Comparison of ENCODE assay signal across 16 cellular contexts in genomic region chr14:50984061-50984710, GRCh38. TPM values are rescaled to one million over a fixed set of nuclear protein-coding genes. Genes with fewer than 3 reads are reported as not detected.
DNase-seq lines count a peak whose midpoint lies in the region; ATAC-seq and TF ChIP-seq lines count a peak whose summit lies in the region.
"Had no signal": no experiment of that assay in that cellular context is flagged by ENCODE, and none has a peak within 500 bp of the region (broad histone marks: within the 10 kb centered on the region; RNA-seq: fewer than 3 reads in every experiment).

No MANE protein-coding gene starts in this region.

- DNase-seq in GM23338 (ENCODE audit: low spot score) = no peak
- DNase-seq in adipocyte (ENCODE audit: low read depth) = no peak
- no peak for DNase-seq in Ammon's horn (ENCODE audit: low spot score)
- no peak for DNase-seq in PC-3
- DNase-seq: BE2C; CD4-positive, CD25-positive, alpha-beta regulatory T cell; CD8-positive, alpha-beta memory T cell; COR-L47; DMS 273 treated with DMSO at 0.1 percent for 48 hours; DMS53; DND-41; EL had no signal

- H3K9me3 ChIP-seq in adipocyte (ENCODE audit: control insufficient read depth, low read length) = no peaks in the 10 kb centered on the region
- no peaks in the 10 kb centered on the region for H3K9me3 ChIP-seq in iPS-20b (ENCODE audit: insufficient read depth, low read depth, low read length)
- H3K9me3 ChIP-seq in PC-3 (ENCODE audit: low read length) = no peaks in the 10 kb centered on the region
- H3K9me3 ChIP-seq: BE2C, HAP-1 had no signal

- no peak overlapping the region for H3K4me3 ChIP-seq in GM23338
- no peak overlapping the region for H3K4me3 ChIP-seq in adipocyte (ENCODE audit: low read length)
- H3K4me3 ChIP-seq in iPS-20b (ENCODE audit: low read length) = peak overlapping the region; percentile 1; the same call in 1 of the 2 replicates
- H3K4me3 ChIP-seq in PC-3 (ENCODE audit: low read length) = no peak overlapping the region
- H3K4me3 ChIP-seq: GM12878, HAP-1 had no signal

- no peaks in the 10 kb centered on the region for H3F3A ChIP-seq in GM23338 (replicated peaks; ENCODE audit: low read depth)
- no peaks in the 10 kb centered on the region for H3F3A ChIP-seq in PC-3 (ENCODE audit: low read length, unreplicated experiment)

- H3K4me2 ChIP-seq in GM23338 = peak overlapping the region; percentile 16
- no peak overlapping the region for H3K4me2 ChIP-seq in PC-3 (ENCODE audit: low read length)

- no peak for ATAC-seq in GM23338
- no peak for ATAC-seq in GM21723 (IDR thresholded peaks at IDR 0.05; ENCODE audit: unreplicated experiment)
- ATAC-seq in PC-3 = no peak
- ATAC-seq: GM12878 had no signal

- H3K9ac ChIP-seq in adipocyte (ENCODE audit: low read length) (peak overlapping the region; percentile 27), iPS-20b (ENCODE audit: low read depth, low read length) (no peak overlapping the region), PC-3 (ENCODE audit: low read length) (no peak overlapping the region)

- H3K9me2 ChIP-seq in GM23338 (ENCODE audit: insufficient read depth) (0 out of 2 replicates have a peak, but pooled peaks cover 5% of the 10 kb centered on the region), PC-3 (replicated peaks; ENCODE audit: low read length) (no peaks in the 10 kb centered on the region)

- no peaks in the 10 kb centered on the region for H3K27me3 Mint-ChIP-seq in GM23338 (ENCODE audit: insufficient read depth, low read depth, poor library complexity)

- intact Hi-C loops in PC-3 (cut with micrococcal nuclease) = no loop called here

- no peaks in the 10 kb centered on the region for H3K36me3 ChIP-seq in GM23338 (ENCODE audit: insufficient read depth)
- H3K36me3 ChIP-seq in adipocyte (ENCODE audit: control insufficient read depth, insufficient read depth, low read length, severe bottlenecking) = no peaks in the 10 kb centered on the region
- no peaks in the 10 kb centered on the region for H3K36me3 ChIP-seq in iPS-20b (ENCODE audit: insufficient read depth, low read depth, low read length)
- H3K36me3 ChIP-seq in PC-3 (ENCODE audit: low read depth, low read length) = no peaks in the 10 kb centered on the region
- H3K36me3 ChIP-seq: BE2C, HAP-1 had no signal

- H3K79me2 ChIP-seq in GM23338 (replicated peaks; ENCODE audit: insufficient read depth) = no peaks in the 10 kb centered on the region
- no peaks in the 10 kb centered on the region for H3K79me2 ChIP-seq in PC-3 (ENCODE audit: low read length)

- peaks cover 41% of the 10 kb centered on the region for H3K4me1 Mint-ChIP-seq in GM23338
- H3K4me1 Mint-ChIP-seq: CD4-positive, CD25-positive, alpha-beta regulatory T cell; CD8-positive, alpha-beta memory T cell had no signal

- H3K27ac ChIP-seq in GM23338 (ENCODE audit: low read depth) = peak overlapping the region; percentile 6; the same call in 1 of the 2 replicates
- H3K27ac ChIP-seq in iPS-20b (ENCODE audit: low read length) = no peak overlapping the region
- H3K27ac ChIP-seq in PC-3 (ENCODE audit: low read length) = no peak overlapping the region

- H3K4me1 ChIP-seq in GM23338 (ENCODE audit: insufficient read depth) (peaks cover 38% of the 10 kb centered on the region), adipocyte (ENCODE audit: control insufficient read depth, insufficient read depth, low read length) (peaks cover 14% of the 10 kb centered on the region), iPS-20b (ENCODE audit: insufficient read depth, low read length) (peaks cover 34% of the 10 kb centered on the region; the same call in 1 of the 2 replicates), PC-3 (ENCODE audit: insufficient read depth, low read length) (no peaks in the 10 kb centered on the region)
- H3K4me1 ChIP-seq: BE2C had no signal

- H2AFZ ChIP-seq in GM23338 (no peak overlapping the region), PC-3 (ENCODE audit: low read length) (no peak overlapping the region)

- peak overlapping the region; percentile 75 for H3K27ac Mint-ChIP-seq in GM23338
- H3K27ac Mint-ChIP-seq: CD4-positive, CD25-positive, alpha-beta regulatory T cell; CD8-positive, alpha-beta memory T cell had no signal

- H3K9me3 Mint-ChIP-seq in GM23338 = no peaks in the 10 kb centered on the region
- H3K9me3 Mint-ChIP-seq: CD8-positive, alpha-beta memory T cell had no signal

- no peak for TF ChIP-seq CTCF in GM23338 (conservative IDR thresholded peaks at IDR 0.05; ENCODE audit: low read depth in 2 of 2)
- no peak for TF ChIP-seq CTCF in PC-3 (conservative IDR thresholded peaks at IDR 0.05; ENCODE audit: low read depth, low read length)

- CTCF ChIA-PET in PC-3 (lab: Charles Lee) = no interaction called here

- BruUV-seq in PC-3 (replicated peaks; lab: Mats Ljungman, UMichigan) = no TSS peak

- H3K27me3 ChIP-seq in GM23338 (ENCODE audit: insufficient read depth) (no peaks in the 10 kb centered on the region), adipocyte (replicated peaks; ENCODE audit: control insufficient read depth, insufficient read depth, low read length) (no peaks in the 10 kb centered on the region), iPS-20b (ENCODE audit: insufficient read depth, low read length) (no peaks in the 10 kb centered on the region; the same call in 1 of the 2 replicates), PC-3 (ENCODE audit: low read length) (0 out of 2 replicates have a peak, but pooled peaks cover 3% of the 10 kb centered on the region)
- H3K27me3 ChIP-seq: BE2C had no signal

- H3K36me3 Mint-ChIP-seq in GM23338 (ENCODE audit: low read depth) = no peaks in the 10 kb centered on the region
- H3K36me3 Mint-ChIP-seq: CD4-positive, CD25-positive, alpha-beta regulatory T cell had no signal

- H4K20me1 ChIP-seq in GM23338 (replicated peaks; ENCODE audit: insufficient read depth) (no peaks in the 10 kb centered on the region), PC-3 (ENCODE audit: low read length) (no peaks in the 10 kb centered on the region)

- H3K4me3 Mint-ChIP-seq in GM23338 = peak overlapping the region; percentile 31
- H3K4me3 Mint-ChIP-seq: CD4-positive, CD25-positive, alpha-beta regulatory T cell; CD8-positive, alpha-beta memory T cell had no signal

- POLR2A ChIA-PET in PC-3 (lab: Charles Lee; ENCODE audit: unreplicated experiment) = no interaction called here

TF ChIP-seq in GM23338, 12 proteins besides CTCF, POLR2A, EP300 and RAD21 (continues in another document):
- TF ChIP-seq EZH2 (IDR thresholded peaks at IDR 0.05; ENCODE audit: low read depth, unreplicated experiment) (no peak), REST (IDR thresholded peaks at IDR 0.05; ENCODE audit: unreplicated experiment) (no peak), ETS1 (IDR thresholded peaks at IDR 0.05) (no peak), CREB1 (CRISPR knock-in tag; IDR thresholded peaks at IDR 0.05; ENCODE audit: low read depth) (no peak), STAT1 (IDR thresholded peaks at IDR 0.05; ENCODE audit: unreplicated experiment) (no peak)

RNA-seq across cellular contexts. Expression of gene PYGL, which starts 39.9 kb away (rescaled TPM):
- total RNA-seq in GM23338 (2014; rRNA removed; shearing (Covaris generic)) = 77.0 and 93.8 TPM in 2 replicates
- polyA plus RNA-seq in GM23338 (2016; fragmentation: Nextera tagmentation; extraction: Ambion mirVana) = 50.9 and 57.6 TPM in 2 replicates
- 163 and 174 TPM in 2 replicates for total RNA-seq in PC-3 (2014; rRNA removed)
- polyA plus RNA-seq: CD8-positive, alpha-beta memory T cell had no signal
